In genomic region chr5:68172314-68172713, GRCh38 we compare ENCODE assay signal across 20 cellular contexts. TPM values are rescaled to one million over a fixed set of nuclear protein-coding genes. Genes with fewer than 3 reads are reported as not detected.
DNase-seq lines count a peak whose midpoint lies in the region; ATAC-seq and TF ChIP-seq lines count a peak whose summit lies in the region.
"Had no signal": no experiment of that assay in that cellular context is flagged by ENCODE, and none has a peak within 500 bp of the region (broad histone marks: within the 10 kb centered on the region; RNA-seq: fewer than 3 reads in every experiment).

No MANE protein-coding gene starts in this region.

- H3K4me3 ChIP-seq in right cardiac atrium (ENCODE audit: low read length) (no peak overlapping the region), psoas muscle (no peak overlapping the region), thoracic aorta (no peak overlapping the region)

- ATAC-seq in right cardiac atrium (no peak), psoas muscle (peak in 1 of 4 donors; percentile 18), thoracic aorta (ENCODE audit: insufficient number of reproducible peaks, low FRiP score, low read depth) (no peak), HG03108 (IDR thresholded peaks at IDR 0.05; ENCODE audit: unreplicated experiment) (no peak), HG02798 (IDR thresholded peaks at IDR 0.05; ENCODE audit: poor library complexity, unreplicated experiment) (no peak)
- ATAC-seq: activated T-helper 17 cell treated with anti-CD3 and anti-CD28 coated beads, Interleukin-2, amount 50 U/mL, for 72 hours had no signal

- intact Hi-C loops in right cardiac atrium (cut with DNase I) (no loop called here), psoas muscle (cut with DNase I) (no loop called here)

- no peak for DNase-seq in caudate nucleus (lab: John Stamatoyannopoulos, UW)
- DNase-seq in right cardiac atrium: peak in 1 of 3 donors; percentile 67
- DNase-seq in psoas muscle: peak; percentile 36 to 67
- no peak for DNase-seq in thoracic aorta (ENCODE audit: low spot score)
- no peak for DNase-seq in kidney tubule cell (ENCODE audit: low spot score)
- DNase-seq: activated B cell treated with CpG ODN at 0.5 μM for 24 hours; activated CD4-positive, alpha-beta T cell treated with anti-CD3 and anti-CD28 coated beads, Interleukin-2, amount 50 U/mL, for 48 hours; activated CD8-positive, alpha-beta memory T cell treated with anti-CD3 and anti-CD28 coated beads, Interleukin-2, amount 50 U/mL, for 4 hours; Calu3; DND-41; KG1; mammary epithelial cell; NCI-H1436; SHP77; T1000 had no signal

- H3K27me3 ChIP-seq in right cardiac atrium (ENCODE audit: control insufficient read depth, insufficient read depth): no peaks in the 10 kb centered on the region
- H3K27me3 ChIP-seq in psoas muscle (ENCODE audit: insufficient read depth in 3 of 3, low read length in 2 of 3): no peaks in the 10 kb centered on the region
- H3K27me3 ChIP-seq in thoracic aorta (replicated peaks; ENCODE audit: insufficient read depth): no peaks in the 10 kb centered on the region
- H3K27me3 ChIP-seq: neutrophil had no signal

- TF ChIP-seq CTCF in psoas muscle (IDR thresholded peaks at IDR 0.05): no peak
- TF ChIP-seq CTCF in thoracic aorta (IDR thresholded peaks at IDR 0.05): no peak

- H3K27ac ChIP-seq in caudate nucleus (ENCODE audit: low read depth, low read length) (peak overlapping the region; percentile 23), right cardiac atrium (ENCODE audit: low read length) (peak overlapping the region; percentile 29), psoas muscle (no peak overlapping the region), thoracic aorta (peak overlapping the region; percentile 85 to 86)
- H3K27ac ChIP-seq: C4-2B, neutrophil had no signal

- H3K4me1 ChIP-seq in right cardiac atrium (ENCODE audit: control insufficient read depth, insufficient read depth, low read length) (peaks cover 8% of the 10 kb centered on the region), psoas muscle (peaks cover 17% of the 10 kb centered on the region), thoracic aorta (ENCODE audit: control insufficient read depth in 1 of 2, low read depth in 2 of 2) (peaks cover 7 to 25% of the 10 kb centered on the region in 2 donors)

- WGBS in right cardiac atrium: 43% methylated on average over 2 of the region's 2 CpGs
- 27 to 67% (median 42%) methylated on average over 2 of the region's 2 CpGs for WGBS in psoas muscle, 3 donors

- H3K9me3 ChIP-seq in right cardiac atrium (ENCODE audit: control insufficient read depth, low read length) (no peaks in the 10 kb centered on the region), psoas muscle (no peaks in the 10 kb centered on the region), thoracic aorta (no peaks in the 10 kb centered on the region)
- H3K9me3 ChIP-seq: neutrophil had no signal

- no peaks in the 10 kb centered on the region for H3K36me3 ChIP-seq in psoas muscle (ENCODE audit: insufficient read depth in 1 of 2, low read depth in 1 of 2)
- H3K36me3 ChIP-seq in thoracic aorta: no peaks in the 10 kb centered on the region
- H3K36me3 ChIP-seq: neutrophil had no signal

RNA-seq across cellular contexts. Expression of gene PIK3R1, which starts 43.2 kb away (rescaled TPM):
- total RNA-seq in right cardiac atrium: 100 to 1,000 TPM in 3 of 4 donors, 10 to 100 TPM in 1; 64.9 to 170 (median 116) TPM
- 29.7 TPM for polyA plus RNA-seq in right cardiac atrium
- total RNA-seq in psoas muscle: 100 to 1,000 TPM; 102 to 155 (median 140) TPM
- 10 to 100 TPM; 29.7 to 63.8 (median 30.7) TPM for polyA plus RNA-seq in psoas muscle
- 10 to 100 TPM; 81.8 to 91.5 TPM for total RNA-seq in thoracic aorta

Comparison
In these comparisons a context has a peak if more than half of its experiments do, and no peak if none do; other contexts are left out.
1. DNase-seq: peak in psoas muscle (2 of 2); none in caudate nucleus (0 of 61), thoracic aorta (single experiment) and kidney tubule cell (single experiment).